ENCODE assay signal across 14 cellular contexts in genomic region chr4:98474408-98474844, GRCh38.
DNase-seq lines count a peak whose midpoint lies in the region; ATAC-seq and TF ChIP-seq lines count a peak whose summit lies in the region.
"Had no signal": no experiment of that assay in that cellular context is flagged by ENCODE, and none has a peak within 500 bp of the region (broad histone marks: within the 10 kb centered on the region; RNA-seq: fewer than 3 reads in every experiment).

No MANE protein-coding gene starts in this region.

- peaks cover 33% of the 10 kb centered on the region for H3K36me3 Mint-ChIP-seq in natural killer cell treated with Interleukin-12 subunit alpha and Interleukin-12 subunit beta and Interleukin-15 and Interleukin-18, amount 100 ng/mL, for 72 hours
- no peaks in the 10 kb centered on the region for H3K36me3 Mint-ChIP-seq in natural killer cell

- H3K27me3 ChIP-seq in thymus (ENCODE audit: control insufficient read depth, insufficient read depth) = no peaks in the 10 kb centered on the region
- H3K27me3 ChIP-seq: body of pancreas had no signal

- H3K27ac ChIP-seq in thymus (ENCODE audit: low read depth) = peak overlapping the region; percentile 13
- H3K27ac ChIP-seq: body of pancreas had no signal

- WGBS in thymus = 95% methylated on average over 3 of the region's 3 CpGs

- peak overlapping the region; percentile 18 to 68 for H3K27ac Mint-ChIP-seq in natural killer cell treated with Interleukin-12 subunit alpha and Interleukin-12 subunit beta and Interleukin-15 and Interleukin-18, amount 100 ng/mL, for 72 hours
- no peak overlapping the region for H3K27ac Mint-ChIP-seq in natural killer cell
- H3K27ac Mint-ChIP-seq: naive B cell; T-helper 2 cell treated with Interferon-gamma antibody and Interleukin-4, amounts not matched to agents 5 μg/mL and 100 μg/mL, for 36 hours had no signal

- ATAC-seq in natural killer cell treated with Interleukin-12 subunit alpha and Interleukin-12 subunit beta and Interleukin-15 and Interleukin-18, amount 100 ng/mL, for 72 hours = no peak
- ATAC-seq in natural killer cell (no peak), GM21515 (IDR thresholded peaks at IDR 0.05; ENCODE audit: unreplicated experiment) (no peak)
- ATAC-seq: body of pancreas had no signal

- TF ChIP-seq POLR2A in erythroblast (IDR thresholded peaks at IDR 0.05; ENCODE audit: low read length) = no peak

- peaks cover 3% of the 10 kb centered on the region for H3K4me1 ChIP-seq in thymus (ENCODE audit: control insufficient read depth, insufficient read depth, low read length)
- H3K4me1 ChIP-seq: body of pancreas had no signal

- H3K36me3 ChIP-seq in thymus (ENCODE audit: control insufficient read depth, insufficient read depth) = peaks cover 9% of the 10 kb centered on the region

- H3K4me1 Mint-ChIP-seq in natural killer cell treated with Interleukin-12 subunit alpha and Interleukin-12 subunit beta and Interleukin-15 and Interleukin-18, amount 100 ng/mL, for 72 hours (ENCODE audit: low read depth in 2 of 2) = peaks cover 38 to 49% of the 10 kb centered on the region in 2 donors
- peaks cover 22 to 29% of the 10 kb centered on the region in 2 donors for H3K4me1 Mint-ChIP-seq in natural killer cell
- H3K4me1 Mint-ChIP-seq: naive B cell had no signal

- no peak for DNase-seq in natural killer cell treated with Interleukin-12 subunit alpha and Interleukin-12 subunit beta and Interleukin-15 and Interleukin-18, amount 100 ng/mL, for 72 hours (ENCODE audit: low spot score)
- DNase-seq in natural killer cell (no peak), OCI-M1 (lab: John Stamatoyannopoulos, UW) (peak; percentile 48), erythroblast (lab: John Stamatoyannopoulos, UW) (peak; percentile 8 to 70), NCI-H82 treated with DMSO at 0.1 percent for 48 hours (lab: John Stamatoyannopoulos, UW; ENCODE audit: unreplicated experiment) (no peak), NCI-H1417 (lab: John Stamatoyannopoulos, UW) (no peak)
- DNase-seq: body of pancreas, C1 segment of cervical spinal cord, islet precursor cell, naive B cell, NCI-H187 treated with DMSO at 0.1 percent for 48 hours had no signal

- H3K9me3 Mint-ChIP-seq in natural killer cell treated with Interleukin-12 subunit alpha and Interleukin-12 subunit beta and Interleukin-15 and Interleukin-18, amount 100 ng/mL, for 72 hours = no peaks in the 10 kb centered on the region
- no peaks in the 10 kb centered on the region for H3K9me3 Mint-ChIP-seq in natural killer cell
- H3K9me3 Mint-ChIP-seq: naive B cell; T-helper 2 cell treated with Interferon-gamma antibody and Interleukin-4, amounts not matched to agents 5 μg/mL and 100 μg/mL, for 36 hours had no signal

- H3K27me3 Mint-ChIP-seq in natural killer cell treated with Interleukin-12 subunit alpha and Interleukin-12 subunit beta and Interleukin-15 and Interleukin-18, amount 100 ng/mL, for 72 hours = no peaks in the 10 kb centered on the region
- no peaks in the 10 kb centered on the region for H3K27me3 Mint-ChIP-seq in natural killer cell (ENCODE audit: low read depth in 2 of 2)
- H3K27me3 Mint-ChIP-seq: naive B cell had no signal

- no peak overlapping the region for H3K4me3 Mint-ChIP-seq in natural killer cell treated with Interleukin-12 subunit alpha and Interleukin-12 subunit beta and Interleukin-15 and Interleukin-18, amount 100 ng/mL, for 72 hours
- no peak overlapping the region for H3K4me3 Mint-ChIP-seq in natural killer cell
- H3K4me3 Mint-ChIP-seq: naive B cell; T-helper 2 cell treated with Interferon-gamma antibody and Interleukin-4, amounts not matched to agents 5 μg/mL and 100 μg/mL, for 36 hours had no signal

- no peak for TF ChIP-seq CTCF in natural killer cell (IDR thresholded peaks at IDR 0.05)

- no peaks in the 10 kb centered on the region for H3K9me3 ChIP-seq in thymus (ENCODE audit: control insufficient read depth)
- H3K9me3 ChIP-seq: body of pancreas had no signal

- H3K4me3 ChIP-seq in thymus (ENCODE audit: low read length) = no peak overlapping the region
- H3K4me3 ChIP-seq: body of pancreas had no signal

- intact Hi-C loops in natural killer cell (cut with micrococcal nuclease) = no loop called here

Comparison
In these comparisons a context has a peak if more than half of its experiments do, and no peak if none do; other contexts are left out.
1. H3K27ac Mint-ChIP-seq: peak in natural killer cell treated with Interleukin-12 subunit alpha and Interleukin-12 subunit beta and Interleukin-15 and Interleukin-18, amount 100 ng/mL, for 72 hours (2 of 2); none in natural killer cell (0 of 2).
2. DNase-seq: peak in OCI-M1 (single experiment) and erythroblast (2 of 2); none in natural killer cell treated with Interleukin-12 subunit alpha and Interleukin-12 subunit beta and Interleukin-15 and Interleukin-18, amount 100 ng/mL, for 72 hours (single experiment), natural killer cell (single experiment), NCI-H82 treated with DMSO at 0.1 percent for 48 hours (single experiment) and NCI-H1417 (0 of 3).